Comparison of ENCODE assay signal across 8 cellular contexts in the genomic region with DNA sequence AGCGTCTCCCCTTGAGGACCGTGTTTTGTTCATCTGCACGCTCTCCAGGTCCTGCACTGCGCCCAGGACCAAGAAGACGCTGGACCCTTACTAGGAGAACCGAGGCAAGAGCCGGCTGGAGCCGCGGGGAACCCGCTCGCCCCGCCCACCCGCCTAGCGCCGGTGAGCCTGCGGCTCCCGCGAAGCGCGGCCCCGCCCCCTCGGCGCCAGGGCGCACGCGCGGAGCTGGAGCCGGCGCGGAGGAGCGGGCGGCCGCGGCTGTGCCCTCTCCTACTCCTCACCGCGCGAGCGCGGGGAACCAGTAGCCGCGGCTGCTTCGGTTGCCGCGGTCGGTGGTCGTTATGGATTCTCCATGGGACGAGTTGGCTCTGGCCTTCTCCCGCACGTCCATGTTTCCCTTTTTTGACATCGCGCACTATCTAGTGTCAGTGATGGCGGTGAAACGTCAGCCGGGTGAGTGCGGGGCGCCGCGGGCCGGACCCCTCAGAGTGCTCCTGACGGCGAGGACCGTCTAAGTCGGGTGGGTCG. TPM values are rescaled to one million over a fixed set of nuclear protein-coding genes. Genes with fewer than 3 reads are reported as not detected.
DNase-seq lines count a peak whose midpoint lies in the region; ATAC-seq, FAIRE-seq and TF ChIP-seq lines count a peak whose summit lies in the region.

A gene with protein sequence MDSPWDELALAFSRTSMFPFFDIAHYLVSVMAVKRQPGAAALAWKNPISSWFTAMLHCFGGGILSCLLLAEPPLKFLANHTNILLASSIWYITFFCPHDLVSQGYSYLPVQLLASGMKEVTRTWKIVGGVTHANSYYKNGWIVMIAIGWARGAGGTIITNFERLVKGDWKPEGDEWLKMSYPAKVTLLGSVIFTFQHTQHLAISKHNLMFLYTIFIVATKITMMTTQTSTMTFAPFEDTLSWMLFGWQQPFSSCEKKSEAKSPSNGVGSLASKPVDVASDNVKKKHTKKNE (plus strand): TSS at position 222 of the 528 bp plus-strand sequence. CDS start 120 bp downstream, at position 342.

- H3K9me3 Mint-ChIP-seq in activated T-cell treated with anti-CD3 and anti-CD28 coated beads, Interleukin-2, amount 50 U/mL, for 4 hours = no peaks in the 10 kb centered on the region
- H3K9me3 Mint-ChIP-seq in naive thymus-derived CD4-positive, alpha-beta T cell = no peaks in the 10 kb centered on the region
- no peaks in the 10 kb centered on the region for H3K9me3 Mint-ChIP-seq in stimulated activated memory B cell treated with anti-CD40 and anti-IgM and Interleukin-4, amounts not matched to agents 10 μg/mL and 1 μg/mL and 100 μg/mL, for 72 hours

- FAIRE-seq in HTR-8/SVneo (lab: Jason Lieb, UNC) = no peak

- H3K4me2 ChIP-seq in OCI-LY3 (ENCODE audit: low read length) = peak within 1 kb of the TSS; percentile 100

- H4K20me1 ChIP-seq in OCI-LY3 (ENCODE audit: insufficient read depth, low read length) = peaks cover 5% of the 10 kb centered on the region; the same call in 1 of the 2 replicates

- ATAC-seq in GM21423 (IDR thresholded peaks at IDR 0.05; ENCODE audit: unreplicated experiment) = peak; percentile 77
- peak; percentile 90 for ATAC-seq in activated T-cell treated with anti-CD3 and anti-CD28 coated beads, Interleukin-2, amount 50 U/mL, for 4 hours
- peak; percentile 92 for ATAC-seq in naive thymus-derived CD4-positive, alpha-beta T cell
- peak; percentile 93 for ATAC-seq in stimulated activated memory B cell treated with anti-CD40 and anti-IgM and Interleukin-4, amounts not matched to agents 10 μg/mL and 1 μg/mL and 100 μg/mL, for 72 hours

- peak within 1 kb of the TSS; percentile 71 for H2AFZ ChIP-seq in OCI-LY3 (ENCODE audit: low read depth, low read length)

- intact Hi-C loops in naive thymus-derived CD4-positive, alpha-beta T cell (cut with micrococcal nuclease) = loop anchor here (1.0 to 10.0 kb wide), 13 partner anchors 136 to 1600 kb away; a partner anchor contains a TSS

- peaks cover 30% of the 10 kb centered on the region for H3K79me2 ChIP-seq in OCI-LY3 (ENCODE audit: low read length)

- peak within 1 kb of the TSS; percentile 91 for H3K4me3 Mint-ChIP-seq in activated T-cell treated with anti-CD3 and anti-CD28 coated beads, Interleukin-2, amount 50 U/mL, for 4 hours
- H3K4me3 Mint-ChIP-seq in naive thymus-derived CD4-positive, alpha-beta T cell = peak within 1 kb of the TSS; percentile 80 to 97 (median 90)
- H3K4me3 Mint-ChIP-seq in stimulated activated memory B cell treated with anti-CD40 and anti-IgM and Interleukin-4, amounts not matched to agents 10 μg/mL and 1 μg/mL and 100 μg/mL, for 72 hours = peak within 1 kb of the TSS; percentile 83

- H3K27me3 Mint-ChIP-seq in activated T-cell treated with anti-CD3 and anti-CD28 coated beads, Interleukin-2, amount 50 U/mL, for 4 hours (ENCODE audit: low read depth) = peaks cover 27% of the 10 kb centered on the region
- peaks cover 13 to 31% (median 26%) of the 10 kb centered on the region in 5 donors for H3K27me3 Mint-ChIP-seq in naive thymus-derived CD4-positive, alpha-beta T cell
- peaks cover 10% of the 10 kb centered on the region for H3K27me3 Mint-ChIP-seq in stimulated activated memory B cell treated with anti-CD40 and anti-IgM and Interleukin-4, amounts not matched to agents 10 μg/mL and 1 μg/mL and 100 μg/mL, for 72 hours

- no peak within 1 kb of the TSS for H3K27ac ChIP-seq in OCI-LY3 (ENCODE audit: low read length)
- H3K27ac ChIP-seq in naive thymus-derived CD4-positive, alpha-beta T cell (ENCODE audit: low read depth, low read length) = peak within 1 kb of the TSS; percentile 64

- H3K27me3 ChIP-seq in OCI-LY3 (ENCODE audit: low read depth, low read length) = peaks cover 14% of the 10 kb centered on the region
- H3K27me3 ChIP-seq in naive thymus-derived CD4-positive, alpha-beta T cell (ENCODE audit: control insufficient read depth in 2 of 2, insufficient read depth in 2 of 2, low read length in 2 of 2) = peaks cover 0 to 3% of the 10 kb centered on the region in 2 donors

- H3K4me1 Mint-ChIP-seq in activated T-cell treated with anti-CD3 and anti-CD28 coated beads, Interleukin-2, amount 50 U/mL, for 4 hours (ENCODE audit: low read depth) = peaks cover 29% of the 10 kb centered on the region
- peaks cover 13 to 50% (median 40%) of the 10 kb centered on the region in 7 donors for H3K4me1 Mint-ChIP-seq in naive thymus-derived CD4-positive, alpha-beta T cell
- H3K4me1 Mint-ChIP-seq in stimulated activated memory B cell treated with anti-CD40 and anti-IgM and Interleukin-4, amounts not matched to agents 10 μg/mL and 1 μg/mL and 100 μg/mL, for 72 hours = peaks cover 49% of the 10 kb centered on the region

- POLR2A ChIA-PET in naive thymus-derived CD4-positive, alpha-beta T cell (lab: Charles Lee) = interaction anchor here (0.7 to 1.3 kb wide), 5 partner anchors 14 to 450 kb away, joined by 3 to 5 read pairs (median 4); a partner anchor contains a TSS

- H3K36me3 ChIP-seq in OCI-LY3 (replicated peaks; ENCODE audit: low read depth, low read length) = no peaks in the 10 kb centered on the region
- H3K36me3 ChIP-seq in naive thymus-derived CD4-positive, alpha-beta T cell (ENCODE audit: control insufficient read depth in 2 of 3, insufficient read depth in 3 of 3, low read length in 3 of 3) = peaks cover 0 to 3% (median 0%) of the 10 kb centered on the region in 3 experiments

- peak within 1 kb of the TSS; percentile 87 for H3K4me3 ChIP-seq in OCI-LY3 (ENCODE audit: low read length)
- peak within 1 kb of the TSS; percentile 79 for H3K4me3 ChIP-seq in naive thymus-derived CD4-positive, alpha-beta T cell (ENCODE audit: low read length)

- no peaks in the 10 kb centered on the region for H3K36me3 Mint-ChIP-seq in activated T-cell treated with anti-CD3 and anti-CD28 coated beads, Interleukin-2, amount 50 U/mL, for 4 hours (ENCODE audit: insufficient read depth)
- peaks cover 0 to 8% (median 0%) of the 10 kb centered on the region in 5 donors for H3K36me3 Mint-ChIP-seq in naive thymus-derived CD4-positive, alpha-beta T cell
- H3K36me3 Mint-ChIP-seq in stimulated activated memory B cell treated with anti-CD40 and anti-IgM and Interleukin-4, amounts not matched to agents 10 μg/mL and 1 μg/mL and 100 μg/mL, for 72 hours = no peaks in the 10 kb centered on the region

- DNase-seq in DMS114 treated with DMSO at 0.1 percent for 48 hours (lab: John Stamatoyannopoulos, UW; ENCODE audit: unreplicated experiment) = peak; percentile 36
- peak; percentile 85 for DNase-seq in HTR-8/SVneo (ENCODE audit: insufficient read length, low spot score)
- DNase-seq in activated T-cell treated with anti-CD3 and anti-CD28 coated beads, Interleukin-2, amount 50 U/mL, for 4 hours = peak; percentile 72
- peak; percentile 52 for DNase-seq in fibroblast of gingiva (ENCODE audit: low read depth)
- peak; percentile 72 to 91 (median 85) for DNase-seq in naive thymus-derived CD4-positive, alpha-beta T cell

- peaks cover 15% of the 10 kb centered on the region for H3K4me1 ChIP-seq in OCI-LY3 (ENCODE audit: low read length)
- H3K4me1 ChIP-seq in naive thymus-derived CD4-positive, alpha-beta T cell (ENCODE audit: control insufficient read depth in 2 of 2, insufficient read depth in 2 of 2, low read length in 2 of 2) = peaks cover 7 to 10% of the 10 kb centered on the region in 2 donors

- TF ChIP-seq CTCF in OCI-LY3 (IDR thresholded peaks at IDR 0.05; ENCODE audit: low read depth, low read length) = no peak

- CTCF ChIA-PET in naive thymus-derived CD4-positive, alpha-beta T cell (lab: Charles Lee) = interaction anchor here (2.3 kb wide), 1 partner anchor 24 kb away, joined by 8 read pairs; no protein-coding TSS in a partner anchor

- H3K9ac ChIP-seq in OCI-LY3 (ENCODE audit: low read length) = peak within 1 kb of the TSS; percentile 69

- H3K9me3 ChIP-seq in OCI-LY3 (ENCODE audit: insufficient read depth, low read length) = no peaks in the 10 kb centered on the region
- no peaks in the 10 kb centered on the region for H3K9me3 ChIP-seq in naive thymus-derived CD4-positive, alpha-beta T cell (ENCODE audit: control insufficient read depth in 2 of 3, low read length in 3 of 3)

- peak within 1 kb of the TSS; percentile 44 to 88 (median 70) for H3K27ac Mint-ChIP-seq in naive thymus-derived CD4-positive, alpha-beta T cell
- peak within 1 kb of the TSS; percentile 65 for H3K27ac Mint-ChIP-seq in stimulated activated memory B cell treated with anti-CD40 and anti-IgM and Interleukin-4, amounts not matched to agents 10 μg/mL and 1 μg/mL and 100 μg/mL, for 72 hours

RNA-seq across cellular contexts. Expression of the gene that starts here (rescaled TPM):
- total RNA-seq in activated T-cell treated with anti-CD3 and anti-CD28 coated beads, Interleukin-2, amount 50 U/mL, for 4 hours = 10 to 100 TPM; 22.2 to 25.7 (median 22.7) TPM
- total RNA-seq in naive thymus-derived CD4-positive, alpha-beta T cell = 10 to 100 TPM in 4 of 5 experiments, 1 to 10 TPM in 1; 5.8 to 21.0 (median 15.2) TPM
- polyA plus RNA-seq in naive thymus-derived CD4-positive, alpha-beta T cell = 10 to 100 TPM; 20.4 to 31.4 TPM
